ENCODE assay signal across 1 cellular context in genomic region chr17:63741251-63742049, GRCh38.
A peak's percentile ranks its signal among the peaks of the same experiment; 100 is the strongest.
TF ChIP-seq lines count a peak whose summit lies in the region.

TSS of gene STRADA (minus strand) at chr17:63741799. CDS start at chr17:63728369, 13,430 bp downstream.

TF ChIP-seq in HepG2, 621 proteins besides CTCF, POLR2A, EP300 and RAD21 (continued from another document and continues in another):
- TF ChIP-seq SKIL (CRISPR knock-in tag; IDR thresholded peaks at IDR 0.05; ENCODE audit: borderline replicate concordance) = no peak; the same call in 1 of the 2 replicates
- no peak for TF ChIP-seq ZNF354B (CRISPR knock-in tag; IDR thresholded peaks at IDR 0.05)
- TF ChIP-seq SMAD3 (CRISPR knock-in tag; IDR thresholded peaks at IDR 0.05) = peak; percentile 49; the same call in 1 of the 2 replicates
- no peak for TF ChIP-seq THYN1 (CRISPR knock-in tag; IDR thresholded peaks at IDR 0.05; ENCODE audit: borderline replicate concordance, low read depth)
- peak; percentile 65 for TF ChIP-seq PTBP1 (IDR thresholded peaks at IDR 0.05; ENCODE audit: low read depth, low read length, poor library complexity, severe bottlenecking)
- TF ChIP-seq ZNF768 (CRISPR knock-in tag; IDR thresholded peaks at IDR 0.05) = peak; percentile 80; the same call in 1 of the 2 replicates
- TF ChIP-seq PLSCR1 (CRISPR knock-in tag; IDR thresholded peaks at IDR 0.05; ENCODE audit: borderline replicate concordance) = no peak
- peak; percentile 41 for TF ChIP-seq TAF15 (IDR thresholded peaks at IDR 0.05; ENCODE audit: low read depth, low read length, poor library complexity, severe bottlenecking)
- peak; percentile 76; the same call in 1 of the 2 replicates for TF ChIP-seq ZXDC (CRISPR knock-in tag; IDR thresholded peaks at IDR 0.05)
- no peak for TF ChIP-seq TBX3 (IDR thresholded peaks at IDR 0.05; ENCODE audit: borderline replicate concordance)
- no peak for TF ChIP-seq KIAA2018 (CRISPR knock-in tag; IDR thresholded peaks at IDR 0.05; ENCODE audit: borderline replicate concordance)
- no peak for TF ChIP-seq GZF1 (CRISPR knock-in tag; IDR thresholded peaks at IDR 0.05)
- no peak for TF ChIP-seq FOXP1 (IDR thresholded peaks at IDR 0.05)
- no peak for TF ChIP-seq FOXP1 (CRISPR knock-in tag; IDR thresholded peaks at IDR 0.05)
- TF ChIP-seq NFKBIZ (CRISPR knock-in tag; IDR thresholded peaks at IDR 0.05) = no peak
- no peak for TF ChIP-seq ZNF570 (CRISPR knock-in tag; IDR thresholded peaks at IDR 0.05; ENCODE audit: borderline replicate concordance)
- TF ChIP-seq ARNTL (CRISPR knock-in tag; IDR thresholded peaks at IDR 0.05) = peak; percentile 28; the same call in 1 of the 2 replicates
- peak; percentile 75; the same call in 1 of the 2 replicates for TF ChIP-seq TP53 (CRISPR knock-in tag; conservative IDR thresholded peaks at IDR 0.05)
- 0 out of 2 replicates have a peak, but pooled peaks have one; percentile 31 for TF ChIP-seq TOPORS (CRISPR knock-in tag; IDR thresholded peaks at IDR 0.05)
- no peak for TF ChIP-seq CERS6 (CRISPR knock-in tag; IDR thresholded peaks at IDR 0.05)
- peak; percentile 38; the same call in 1 of the 2 replicates for TF ChIP-seq MEIS2 (CRISPR knock-in tag; IDR thresholded peaks at IDR 0.05)
- TF ChIP-seq TEF (CRISPR knock-in tag; IDR thresholded peaks at IDR 0.05) = no peak; the same call in 1 of the 2 replicates
- peak; percentile 86 for TF ChIP-seq IKZF5 (CRISPR knock-in tag; IDR thresholded peaks at IDR 0.05)
- no peak for TF ChIP-seq ZFP41 (CRISPR knock-in tag; IDR thresholded peaks at IDR 0.05; ENCODE audit: borderline replicate concordance)
- TF ChIP-seq ZNF430 (CRISPR knock-in tag; IDR thresholded peaks at IDR 0.05) = peak; percentile 90; the same call in 1 of the 2 replicates
- peak; percentile 73 for TF ChIP-seq SPEN (CRISPR knock-in tag; IDR thresholded peaks at IDR 0.05; ENCODE audit: low read depth)
- no peak for TF ChIP-seq KLF15 (CRISPR knock-in tag; IDR thresholded peaks at IDR 0.05; ENCODE audit: borderline replicate concordance)
- peak; percentile 72; the same call in 1 of the 2 replicates for TF ChIP-seq ZSCAN5A (CRISPR knock-in tag; IDR thresholded peaks at IDR 0.05; ENCODE audit: borderline replicate concordance)
- TF ChIP-seq HBP1 (CRISPR knock-in tag; IDR thresholded peaks at IDR 0.05; ENCODE audit: low read depth) = 0 out of 2 replicates have a peak, but pooled peaks have one; percentile 69
- TF ChIP-seq RELA (CRISPR knock-in tag; IDR thresholded peaks at IDR 0.05) = no peak
- no peak for TF ChIP-seq STAT6 (CRISPR knock-in tag; IDR thresholded peaks at IDR 0.05; ENCODE audit: borderline replicate concordance)
- TF ChIP-seq ERF (CRISPR knock-in tag; IDR thresholded peaks at IDR 0.05) = peak; percentile 74
- peak; percentile 94 for TF ChIP-seq ELF1 (CRISPR knock-in tag; IDR thresholded peaks at IDR 0.05)
